In the genomic region with DNA sequence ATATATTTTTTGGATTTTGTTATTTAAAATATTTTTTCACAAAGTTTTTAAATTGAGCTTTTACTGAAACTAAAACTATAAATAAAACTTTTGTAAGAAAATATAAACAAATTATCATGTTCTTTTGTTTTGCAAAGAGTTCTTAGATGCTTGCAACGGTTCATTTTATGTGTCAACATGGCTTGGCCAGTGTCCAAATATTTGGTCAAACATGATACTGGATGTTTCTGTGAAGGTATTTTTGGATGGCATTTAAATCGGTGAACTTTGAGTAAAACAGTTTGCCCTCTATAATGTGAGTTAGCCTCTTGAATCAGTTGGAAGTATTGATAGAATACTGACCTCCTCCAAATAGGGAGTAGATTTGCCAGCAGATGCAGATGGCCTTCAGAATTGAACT, we compare ENCODE assay signal across 1 cellular context.
TF ChIP-seq lines count a peak whose summit lies in the region.

No MANE protein-coding gene starts in this region.

TF ChIP-seq in GM23338, 12 proteins besides CTCF, POLR2A, EP300 and RAD21 (continued from another document):
- TF ChIP-seq, protein P1, sequence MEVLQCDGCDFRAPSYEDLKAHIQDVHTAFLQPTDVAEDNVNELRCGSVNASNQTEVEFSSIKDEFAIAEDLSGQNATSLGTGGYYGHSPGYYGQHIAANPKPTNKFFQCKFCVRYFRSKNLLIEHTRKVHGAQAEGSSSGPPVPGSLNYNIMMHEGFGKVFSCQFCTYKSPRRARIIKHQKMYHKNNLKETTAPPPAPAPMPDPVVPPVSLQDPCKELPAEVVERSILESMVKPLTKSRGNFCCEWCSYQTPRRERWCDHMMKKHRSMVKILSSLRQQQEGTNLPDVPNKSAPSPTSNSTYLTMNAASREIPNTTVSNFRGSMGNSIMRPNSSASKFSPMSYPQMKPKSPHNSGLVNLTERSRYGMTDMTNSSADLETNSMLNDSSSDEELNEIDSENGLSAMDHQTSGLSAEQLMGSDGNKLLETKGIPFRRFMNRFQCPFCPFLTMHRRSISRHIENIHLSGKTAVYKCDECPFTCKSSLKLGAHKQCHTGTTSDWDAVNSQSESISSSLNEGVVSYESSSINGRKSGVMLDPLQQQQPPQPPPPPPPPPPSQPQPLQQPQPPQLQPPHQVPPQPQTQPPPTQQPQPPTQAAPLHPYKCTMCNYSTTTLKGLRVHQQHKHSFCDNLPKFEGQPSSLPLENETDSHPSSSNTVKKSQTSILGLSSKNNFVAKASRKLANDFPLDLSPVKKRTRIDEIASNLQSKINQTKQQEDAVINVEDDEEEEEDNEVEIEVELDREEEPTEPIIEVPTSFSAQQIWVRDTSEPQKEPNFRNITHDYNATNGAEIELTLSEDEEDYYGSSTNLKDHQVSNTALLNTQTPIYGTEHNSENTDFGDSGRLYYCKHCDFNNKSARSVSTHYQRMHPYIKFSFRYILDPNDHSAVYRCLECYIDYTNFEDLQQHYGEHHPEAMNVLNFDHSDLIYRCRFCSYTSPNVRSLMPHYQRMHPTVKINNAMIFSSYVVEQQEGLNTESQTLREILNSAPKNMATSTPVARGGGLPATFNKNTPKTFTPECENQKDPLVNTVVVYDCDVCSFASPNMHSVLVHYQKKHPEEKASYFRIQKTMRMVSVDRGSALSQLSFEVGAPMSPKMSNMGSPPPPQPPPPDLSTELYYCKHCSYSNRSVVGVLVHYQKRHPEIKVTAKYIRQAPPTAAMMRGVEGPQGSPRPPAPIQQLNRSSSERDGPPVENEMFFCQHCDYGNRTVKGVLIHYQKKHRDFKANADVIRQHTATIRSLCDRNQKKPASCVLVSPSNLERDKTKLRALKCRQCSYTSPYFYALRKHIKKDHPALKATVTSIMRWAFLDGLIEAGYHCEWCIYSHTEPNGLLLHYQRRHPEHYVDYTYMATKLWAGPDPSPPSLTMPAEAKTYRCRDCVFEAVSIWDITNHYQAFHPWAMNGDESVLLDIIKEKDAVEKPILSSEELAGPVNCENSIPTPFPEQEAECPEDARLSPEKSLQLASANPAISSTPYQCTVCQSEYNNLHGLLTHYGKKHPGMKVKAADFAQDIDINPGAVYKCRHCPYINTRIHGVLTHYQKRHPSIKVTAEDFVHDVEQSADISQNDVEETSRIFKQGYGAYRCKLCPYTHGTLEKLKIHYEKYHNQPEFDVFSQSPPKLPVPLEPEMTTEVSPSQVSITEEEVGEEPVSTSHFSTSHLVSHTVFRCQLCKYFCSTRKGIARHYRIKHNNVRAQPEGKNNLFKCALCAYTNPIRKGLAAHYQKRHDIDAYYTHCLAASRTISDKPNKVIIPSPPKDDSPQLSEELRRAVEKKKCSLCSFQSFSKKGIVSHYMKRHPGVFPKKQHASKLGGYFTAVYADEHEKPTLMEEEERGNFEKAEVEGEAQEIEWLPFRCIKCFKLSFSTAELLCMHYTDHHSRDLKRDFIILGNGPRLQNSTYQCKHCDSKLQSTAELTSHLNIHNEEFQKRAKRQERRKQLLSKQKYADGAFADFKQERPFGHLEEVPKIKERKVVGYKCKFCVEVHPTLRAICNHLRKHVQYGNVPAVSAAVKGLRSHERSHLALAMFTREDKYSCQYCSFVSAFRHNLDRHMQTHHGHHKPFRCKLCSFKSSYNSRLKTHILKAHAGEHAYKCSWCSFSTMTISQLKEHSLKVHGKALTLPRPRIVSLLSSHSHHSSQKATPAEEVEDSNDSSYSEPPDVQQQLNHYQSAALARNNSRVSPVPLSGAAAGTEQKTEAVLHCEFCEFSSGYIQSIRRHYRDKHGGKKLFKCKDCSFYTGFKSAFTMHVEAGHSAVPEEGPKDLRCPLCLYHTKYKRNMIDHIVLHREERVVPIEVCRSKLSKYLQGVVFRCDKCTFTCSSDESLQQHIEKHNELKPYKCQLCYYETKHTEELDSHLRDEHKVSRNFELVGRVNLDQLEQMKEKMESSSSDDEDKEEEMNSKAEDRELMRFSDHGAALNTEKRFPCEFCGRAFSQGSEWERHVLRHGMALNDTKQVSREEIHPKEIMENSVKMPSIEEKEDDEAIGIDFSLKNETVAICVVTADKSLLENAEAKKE (CRISPR knock-in tag; IDR thresholded peaks at IDR 0.05), result no peak
- no peak for TF ChIP-seq JUNB (IDR thresholded peaks at IDR 0.05; ENCODE audit: unreplicated experiment)
